10 cellular contexts compared by ENCODE assay signal in the genomic region with DNA sequence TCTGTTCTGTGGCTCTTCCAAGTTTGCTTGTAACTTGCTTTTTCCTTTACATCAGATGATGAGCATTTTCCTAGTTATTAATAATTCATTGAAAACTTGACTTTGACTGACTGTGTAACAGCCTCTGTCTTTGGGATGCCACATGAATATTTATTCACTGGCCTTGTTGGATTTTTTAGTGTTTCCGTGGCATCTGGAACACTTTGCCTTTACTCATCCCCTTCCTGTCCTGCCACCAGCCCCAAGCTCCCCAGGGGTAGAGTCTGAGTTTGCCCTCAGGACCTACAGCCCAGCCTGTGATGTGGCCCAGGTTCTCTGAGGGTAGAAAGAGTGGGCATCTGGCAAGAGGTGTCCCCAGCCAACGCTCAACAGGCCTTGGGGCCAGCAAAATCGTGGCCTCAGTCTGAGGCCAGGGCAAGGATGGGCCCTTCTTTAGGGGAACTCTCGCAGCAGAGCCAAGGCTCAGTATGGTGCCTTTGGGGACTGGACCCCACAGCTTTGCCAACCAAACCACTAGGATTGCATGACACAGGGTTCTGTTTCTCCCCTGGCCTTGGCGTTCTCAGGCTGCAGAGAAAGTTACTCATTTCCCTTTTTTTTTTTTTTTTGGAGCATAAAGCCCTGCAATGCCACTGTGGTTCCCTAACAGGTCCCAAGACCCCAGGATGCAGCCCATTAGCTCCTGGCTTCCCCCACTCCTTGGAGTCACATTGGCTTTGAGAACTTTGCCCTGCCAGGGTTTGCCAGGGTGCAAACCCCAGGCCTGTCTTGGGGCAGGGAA.
DNase-seq lines count a peak whose midpoint lies in the region; ATAC-seq and TF ChIP-seq lines count a peak whose summit lies in the region.
"Had no signal": no experiment of that assay in that cellular context is flagged by ENCODE, and none has a peak within 500 bp of the region (broad histone marks: within the 10 kb centered on the region; RNA-seq: fewer than 3 reads in every experiment).

No MANE protein-coding gene starts in this region.

- H3K4me1 ChIP-seq in lower lobe of right lung, result peaks cover 61% of the 10 kb centered on the region
- peaks cover 67% of the 10 kb centered on the region for H3K4me1 ChIP-seq in vagina

- H3K4me3 Mint-ChIP-seq in activated naive CD4-positive, alpha-beta T cell treated with anti-CD3 and anti-CD28 coated beads, Interleukin-2, amount 50 U/mL, for 24 hours, result peak overlapping the region; percentile 49
- H3K4me3 Mint-ChIP-seq in activated naive CD8-positive, alpha-beta T cell treated with anti-CD3 and anti-CD28 coated beads for 36 hours, result no peak overlapping the region

- no peaks in the 10 kb centered on the region for H3K9me3 Mint-ChIP-seq in activated naive CD4-positive, alpha-beta T cell treated with anti-CD3 and anti-CD28 coated beads, Interleukin-2, amount 50 U/mL, for 24 hours
- H3K9me3 Mint-ChIP-seq in activated naive CD8-positive, alpha-beta T cell treated with anti-CD3 and anti-CD28 coated beads for 36 hours, result peaks cover 7% of the 10 kb centered on the region

- peaks cover 62% of the 10 kb centered on the region for H3K4me1 Mint-ChIP-seq in activated naive CD4-positive, alpha-beta T cell treated with anti-CD3 and anti-CD28 coated beads, Interleukin-2, amount 50 U/mL, for 24 hours
- peaks cover 55% of the 10 kb centered on the region for H3K4me1 Mint-ChIP-seq in activated naive CD8-positive, alpha-beta T cell treated with anti-CD3 and anti-CD28 coated beads for 36 hours

- H3K27me3 ChIP-seq in lower lobe of right lung (ENCODE audit: low read depth) (no peaks in the 10 kb centered on the region), vagina (no peaks in the 10 kb centered on the region)

- no peak for TF ChIP-seq POLR2A in vagina (IDR thresholded peaks at IDR 0.05)

- H3K27me3 Mint-ChIP-seq in activated naive CD4-positive, alpha-beta T cell treated with anti-CD3 and anti-CD28 coated beads, Interleukin-2, amount 50 U/mL, for 24 hours, result no peaks in the 10 kb centered on the region
- H3K27me3 Mint-ChIP-seq in activated naive CD8-positive, alpha-beta T cell treated with anti-CD3 and anti-CD28 coated beads for 36 hours, result no peaks in the 10 kb centered on the region

- H3K27ac ChIP-seq in lower lobe of right lung (peak overlapping the region; percentile 81), vagina (peak overlapping the region; percentile 93)

- peaks cover 21% of the 10 kb centered on the region for H3K36me3 ChIP-seq in lower lobe of right lung
- no peaks in the 10 kb centered on the region for H3K36me3 ChIP-seq in vagina

- H3K36me3 Mint-ChIP-seq in activated naive CD4-positive, alpha-beta T cell treated with anti-CD3 and anti-CD28 coated beads, Interleukin-2, amount 50 U/mL, for 24 hours, result no peaks in the 10 kb centered on the region
- H3K36me3 Mint-ChIP-seq in activated naive CD8-positive, alpha-beta T cell treated with anti-CD3 and anti-CD28 coated beads for 36 hours, result peaks cover 51% of the 10 kb centered on the region

- no peak for TF ChIP-seq CTCF in lower lobe of right lung (IDR thresholded peaks at IDR 0.05)
- no peak for TF ChIP-seq CTCF in vagina (IDR thresholded peaks at IDR 0.05)

- H3K4me3 ChIP-seq in lower lobe of right lung (no peak overlapping the region), vagina (no peak overlapping the region)

- ATAC-seq in lower lobe of right lung (no peak), left colon (no peak), HG02970 (IDR thresholded peaks at IDR 0.05; ENCODE audit: low FRiP score, unreplicated experiment) (no peak)

- DNase-seq in activated naive CD4-positive, alpha-beta T cell treated with Interleukin-2 at 50 U/mL for 16 hours, result no peak
- DNase-seq in activated naive CD8-positive, alpha-beta T cell treated with anti-CD3 and anti-CD28 coated beads for 36 hours, result no peak
- DNase-seq in lower lobe of right lung (no peak), vagina (ENCODE audit: extremely low spot score in 2 of 2) (no peak), NCI-H146 (lab: John Stamatoyannopoulos, UW) (no peak), left colon (no peak)
- DNase-seq: activated CD4-positive, alpha-beta T cell treated with anti-CD3 and anti-CD28 coated beads, Interleukin-2, amount 50 U/mL, for 4 hours; NCI-H510A treated with DMSO at 0.1 percent for 48 hours had no signal

- intact Hi-C loops in lower lobe of right lung (cut with DNase I) (no loop called here), vagina (cut with DNase I) (no loop called here), left colon (cut with DNase I, micrococcal nuclease) (no loop called here)

- H3K27ac Mint-ChIP-seq in activated naive CD4-positive, alpha-beta T cell treated with anti-CD3 and anti-CD28 coated beads, Interleukin-2, amount 50 U/mL, for 24 hours, result peak overlapping the region; percentile 88
- peak overlapping the region; percentile 63 for H3K27ac Mint-ChIP-seq in activated naive CD8-positive, alpha-beta T cell treated with anti-CD3 and anti-CD28 coated beads for 36 hours

- H3K9me3 ChIP-seq in lower lobe of right lung (peaks cover 6% of the 10 kb centered on the region), vagina (no peaks in the 10 kb centered on the region)
